Comparison of ENCODE assay signal across 8 cellular contexts in genomic region chr14:68978550-68978911, GRCh38. TPM values are rescaled to one million over a fixed set of nuclear protein-coding genes. Genes with fewer than 3 reads are reported as not detected.
DNase-seq lines count a peak whose midpoint lies in the region; ATAC-seq lines count a peak whose summit lies in the region.

No MANE protein-coding gene starts in this region.

- peak; percentile 18 to 26 for ATAC-seq in CD4-positive, CD25-positive, alpha-beta regulatory T cell (ENCODE audit: low read depth in 2 of 2)
- ATAC-seq in HG02763 (IDR thresholded peaks at IDR 0.05; ENCODE audit: unreplicated experiment) (peak; percentile 15), left lobe of liver (peak; percentile 48)

- H3K36me3 ChIP-seq in CD4-positive, CD25-positive, alpha-beta regulatory T cell (ENCODE audit: control insufficient read depth, insufficient read depth, low read length): peaks cover 6% of the 10 kb centered on the region

- peaks cover 0 to 7% (median 0%) of the 10 kb centered on the region in 7 donors for H3K9me3 Mint-ChIP-seq in CD4-positive, CD25-positive, alpha-beta regulatory T cell

- H3K27ac Mint-ChIP-seq in CD4-positive, CD25-positive, alpha-beta regulatory T cell: peak overlapping the region in 2 of 3 donors; percentile 66 to 90

- peaks cover 25% of the 10 kb centered on the region for H3K36me3 Mint-ChIP-seq in CD4-positive, CD25-positive, alpha-beta regulatory T cell

- H3K9me3 ChIP-seq in CD4-positive, CD25-positive, alpha-beta regulatory T cell (ENCODE audit: control insufficient read depth in 2 of 2, low read length in 2 of 2): peaks cover 0 to 5% of the 10 kb centered on the region in 2 experiments

- peaks cover 24% of the 10 kb centered on the region for H3K4me1 ChIP-seq in CD4-positive, CD25-positive, alpha-beta regulatory T cell (ENCODE audit: control insufficient read depth, insufficient read depth, low read length, poor library complexity, severe bottlenecking)

- peak overlapping the region; percentile 88 to 94 (median 90) for H3K4me3 Mint-ChIP-seq in CD4-positive, CD25-positive, alpha-beta regulatory T cell

- DNase-seq in CD4-positive, CD25-positive, alpha-beta regulatory T cell: peak; percentile 28 to 52 (median 41)
- peak in 3 of 5 experiments; percentile 11 to 26 (median 19) for DNase-seq in T-helper 2 cell
- DNase-seq in caudate nucleus (lab: John Stamatoyannopoulos, UW): peak in 1 of 61 donors; percentile 45
- peak; percentile 73 for DNase-seq in left lobe of liver (ENCODE audit: low spot score)
- peak; percentile 16 to 64 (median 40) for DNase-seq in stimulated activated naive CD4-positive, alpha-beta T cell (lab: John Stamatoyannopoulos, UW)
- no peak for DNase-seq in SKM-1 treated with dmso at 0.1 percent for 144 hours (lab: John Stamatoyannopoulos, UW; ENCODE audit: unreplicated experiment)
- DNase-seq in H4 (ENCODE audit: low spot score): no peak

- H3K27me3 Mint-ChIP-seq in CD4-positive, CD25-positive, alpha-beta regulatory T cell: peaks cover 16% of the 10 kb centered on the region

- H3K4me1 Mint-ChIP-seq in CD4-positive, CD25-positive, alpha-beta regulatory T cell: peaks cover 0 to 58% (median 26%) of the 10 kb centered on the region in 4 donors

- H3K27me3 ChIP-seq in CD4-positive, CD25-positive, alpha-beta regulatory T cell (ENCODE audit: control insufficient read depth, insufficient read depth, low read length): no peaks in the 10 kb centered on the region

- H3K4me3 ChIP-seq in CD4-positive, CD25-positive, alpha-beta regulatory T cell (ENCODE audit: low read depth, low read length): no peak overlapping the region

- H3K27ac ChIP-seq in CD4-positive, CD25-positive, alpha-beta regulatory T cell (ENCODE audit: insufficient read depth, low read length, poor library complexity, severe bottlenecking): peak overlapping the region; percentile 76
- H3K27ac ChIP-seq in caudate nucleus (ENCODE audit: low read depth, low read length): peak overlapping the region; percentile 82

RNA-seq across cellular contexts. Expression of gene ACTN1, which starts 0.6 kb away (rescaled TPM):
- 47.5 TPM for total RNA-seq in CD4-positive, CD25-positive, alpha-beta regulatory T cell
- polyA plus RNA-seq in CD4-positive, CD25-positive, alpha-beta regulatory T cell: 10 to 100 TPM; 28.3 to 78.8 (median 51.8) TPM
- 60.1 TPM for total RNA-seq in left lobe of liver
- total RNA-seq in H4 (2014; rRNA removed; shearing (Covaris generic)): 102 and 127 TPM in 2 replicates

Comparison
In these comparisons a context has a peak if more than half of its experiments do, and no peak if none do; other contexts are left out.
1. DNase-seq: peak in CD4-positive, CD25-positive, alpha-beta regulatory T cell (3 of 3), T-helper 2 cell (3 of 5), left lobe of liver (single experiment) and stimulated activated naive CD4-positive, alpha-beta T cell (6 of 6); none in SKM-1 treated with dmso at 0.1 percent for 144 hours (single experiment) and H4 (single experiment).
2. Peak in every context shown above with its lines, with median percentiles within 50 percentile points of each other: ATAC-seq.